ENCODE assay signal across 27 cellular contexts in the genomic region with DNA sequence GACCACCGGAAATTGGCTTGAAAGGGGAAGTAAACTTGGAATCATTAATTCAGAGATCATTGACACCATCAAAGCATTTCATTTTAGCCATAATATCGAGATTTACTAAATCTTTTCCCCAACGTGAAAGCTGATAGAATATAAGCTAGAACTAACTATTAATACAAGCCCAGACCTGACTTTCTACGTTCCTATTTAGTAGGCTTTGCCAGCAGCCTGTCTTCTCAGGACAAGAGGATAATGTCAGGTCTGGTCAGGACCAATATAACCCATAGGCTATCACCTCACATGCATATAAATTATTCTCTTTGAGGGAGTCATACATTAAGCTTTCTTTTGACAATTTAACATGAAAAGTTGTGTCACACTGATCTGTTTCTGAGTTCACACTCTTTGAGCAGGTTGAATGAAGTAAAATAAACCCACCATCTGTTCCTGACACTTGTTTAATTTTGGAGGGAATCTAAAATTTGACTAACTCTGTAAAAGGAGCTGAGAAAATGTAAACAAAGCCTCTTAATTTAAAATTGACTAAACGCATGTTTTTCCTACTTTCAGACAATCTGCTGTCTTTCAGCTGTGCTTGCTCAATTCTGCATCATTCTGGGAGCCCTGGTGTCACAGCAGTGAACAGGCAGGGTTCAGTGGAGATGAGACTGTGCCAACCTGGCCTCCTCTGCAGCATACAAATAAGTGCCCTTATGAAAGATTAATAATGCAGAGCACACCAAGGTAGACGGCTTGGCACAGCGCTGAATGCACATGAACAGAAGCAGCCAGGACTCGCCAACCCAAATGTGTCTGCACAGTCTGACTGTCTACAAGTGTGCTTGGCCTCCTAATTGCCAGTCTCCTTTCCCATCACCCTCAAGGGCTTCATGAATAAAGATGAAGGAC.
DNase-seq lines count a peak whose midpoint lies in the region; ATAC-seq and TF ChIP-seq lines count a peak whose summit lies in the region.
"Had no signal": no experiment of that assay in that cellular context is flagged by ENCODE, and none has a peak within 500 bp of the region (broad histone marks: within the 10 kb centered on the region; RNA-seq: fewer than 3 reads in every experiment).

No MANE protein-coding gene starts in this region.

- H2AFZ ChIP-seq in neural progenitor cell (replicated peaks) = peak overlapping the region; percentile 26

- intact Hi-C loops in dorsolateral prefrontal cortex (cut with DNase I) = no loop called here

- no peaks in the 10 kb centered on the region for H3K79me2 ChIP-seq in neural progenitor cell (ENCODE audit: low read depth)

- H3K4me2 ChIP-seq in neural progenitor cell = no peak overlapping the region
- H3K4me2 ChIP-seq: smooth muscle cell had no signal

- no peaks in the 10 kb centered on the region for H4K20me1 ChIP-seq in neural progenitor cell (ENCODE audit: low read depth)

- no peaks in the 10 kb centered on the region for H3K36me3 ChIP-seq in neural progenitor cell
- H3K36me3 ChIP-seq: adrenal gland, esophagus squamous epithelium, MG63, transverse colon, WERI-Rb-1 had no signal

- H3K27me3 Mint-ChIP-seq in neural progenitor cell (ENCODE audit: insufficient read depth, low read depth) = no peaks in the 10 kb centered on the region
- peaks cover 3% of the 10 kb centered on the region for H3K27me3 Mint-ChIP-seq in nephron progenitor cell (ENCODE audit: low read depth, poor library complexity)

- H3K4me3 ChIP-seq in dorsolateral prefrontal cortex (no peak overlapping the region), neural progenitor cell (no peak overlapping the region)
- H3K4me3 ChIP-seq: adrenal gland, MG63, mucosa of descending colon, smooth muscle cell, transverse colon had no signal

- in situ Hi-C loops in G401 (cut with HindIII; ENCODE audit: low sequenced_read_pairs) = no loop called here

- H3K27ac ChIP-seq in dorsolateral prefrontal cortex (peak overlapping the region in 18 of 59 donors; percentile 2 to 54 (median 14)), neural progenitor cell (no peak overlapping the region)
- H3K27ac ChIP-seq: adrenal gland, transverse colon, WERI-Rb-1 had no signal

- H3K9me3 Mint-ChIP-seq in neural progenitor cell (peaks cover 7% of the 10 kb centered on the region), nephron progenitor cell (peaks cover 18% of the 10 kb centered on the region)

- H3K4me1 ChIP-seq in neural progenitor cell = no peaks in the 10 kb centered on the region
- H3K4me1 ChIP-seq: adrenal gland, transverse colon had no signal

- peak; percentile 84 for DNase-seq in G401 (ENCODE audit: low spot score)
- DNase-seq in NCI-H446 treated with DMSO at 0.1 percent for 48 hours (lab: John Stamatoyannopoulos, UW) = peak; percentile 98
- DNase-seq in dorsolateral prefrontal cortex = peak in 9 of 10 donors; percentile 32 to 77 (median 58)
- no peak for DNase-seq in neural progenitor cell (ENCODE audit: low spot score)
- no peak for DNase-seq in NCI-H2029 (lab: John Stamatoyannopoulos, UW)
- DNase-seq in DMS114 treated with DMSO at 0.1 percent for 48 hours (lab: John Stamatoyannopoulos, UW; ENCODE audit: unreplicated experiment) = no peak
- no peak for DNase-seq in nephron progenitor cell
- DNase-seq: activated CD4-positive, alpha-beta T cell treated with anti-CD3 and anti-CD28 coated beads, Interleukin-2, amount 50 U/mL, for 4 hours; activated CD8-positive, alpha-beta memory T cell treated with anti-CD3 and anti-CD28 coated beads, Interleukin-2, amount 50 U/mL, for 48 hours; activated effector memory CD4-positive, alpha-beta T cell treated with anti-CD3 and anti-CD28 coated beads, Interleukin-2, amount 50 U/mL, for 16 hours; adrenal gland; CD4-positive, alpha-beta T cell; cerebellar nuclear complex; effector CD8-positive, alpha-beta T cell; esophagus squamous epithelium; MG63; mucosa of descending colon; NCI-H1930; NCI-H748 treated with DMSO at 0.1 percent for 48 hours; stimulated activated CD4-positive, alpha-beta T cell treated with anti-CD3 and anti-CD28 coated beads, Interleukin-2, amount 100 ng/mL, for 48 hours; stimulated activated naive CD8-positive, alpha-beta T cell treated with anti-CD3 and anti-CD28 coated beads, Interleukin-15, Interleukin-2, amounts not matched to agents 100 U/mL and 50 U/mL, for 24 hours; transverse colon; WERI-Rb-1 had no signal

- peaks cover 9% of the 10 kb centered on the region for H3K9me3 ChIP-seq in neural progenitor cell (ENCODE audit: low read depth)
- H3K9me3 ChIP-seq: adrenal gland, MG63 had no signal

- no peaks in the 10 kb centered on the region for H3F3A ChIP-seq in neural progenitor cell (ENCODE audit: low read depth)

- no peak overlapping the region for H3K4me3 Mint-ChIP-seq in neural progenitor cell
- no peak overlapping the region for H3K4me3 Mint-ChIP-seq in nephron progenitor cell
- H3K4me3 Mint-ChIP-seq: CD4-positive, alpha-beta T cell; neural crest cell had no signal

- H3K4me1 Mint-ChIP-seq in neural progenitor cell (peaks cover 8% of the 10 kb centered on the region), nephron progenitor cell (no peaks in the 10 kb centered on the region)
- H3K4me1 Mint-ChIP-seq: neural crest cell had no signal

- no peak overlapping the region for H3K27ac Mint-ChIP-seq in neural progenitor cell
- no peak overlapping the region for H3K27ac Mint-ChIP-seq in nephron progenitor cell
- H3K27ac Mint-ChIP-seq: CD4-positive, alpha-beta T cell had no signal

- H3K27me3 ChIP-seq in dorsolateral prefrontal cortex (no peaks in the 10 kb centered on the region), neural progenitor cell (no peaks in the 10 kb centered on the region)
- H3K27me3 ChIP-seq: adrenal gland, esophagus squamous epithelium, MG63, transverse colon had no signal

- H3K9ac ChIP-seq in neural progenitor cell = no peak overlapping the region

- H3K36me3 Mint-ChIP-seq in neural progenitor cell (no peaks in the 10 kb centered on the region), nephron progenitor cell (ENCODE audit: low read depth) (peaks cover 5% of the 10 kb centered on the region)

- ATAC-seq in GM19395 (IDR thresholded peaks at IDR 0.05; ENCODE audit: unreplicated experiment) = no peak
- ATAC-seq: left lobe of liver; mucosa of descending colon; stimulated activated naive CD8-positive, alpha-beta T cell treated with anti-CD3 and anti-CD28 coated beads, Interleukin-15, Interleukin-2, amounts not matched to agents 100 U/mL and 50 U/mL, for 24 hours had no signal

- TF ChIP-seq CTCF in dorsolateral prefrontal cortex (IDR thresholded peaks at IDR 0.05 in 54 of 56, conservative IDR thresholded peaks at IDR 0.05 in 2 of 56; ENCODE audit: low read depth in 1 of 56, partially characterized antibody in 56 of 56) (no peak), neural progenitor cell (IDR thresholded peaks at IDR 0.05) (no peak), nephron progenitor cell (IDR thresholded peaks at IDR 0.05) (no peak)

Comparison
In these comparisons a context has a peak if more than half of its experiments do, and no peak if none do; other contexts are left out.
1. DNase-seq: peak in G401 (single experiment), NCI-H446 treated with DMSO at 0.1 percent for 48 hours (single experiment) and dorsolateral prefrontal cortex (9 of 10); none in neural progenitor cell (single experiment), NCI-H2029 (single experiment), DMS114 treated with DMSO at 0.1 percent for 48 hours (single experiment) and nephron progenitor cell (single experiment).